Comparison of ENCODE assay signal across 8 cellular contexts in genomic region chr2:9984217-9984739, GRCh38. TPM values are rescaled to one million over a fixed set of nuclear protein-coding genes. Genes with fewer than 3 reads are reported as not detected.
A peak's percentile ranks its signal among the peaks of the same experiment; 100 is the strongest.
DNase-seq lines count a peak whose midpoint lies in the region; ATAC-seq and TF ChIP-seq lines count a peak whose summit lies in the region.

No MANE protein-coding gene starts in this region.

- no peak for TF ChIP-seq EP300 in upper lobe of left lung (IDR thresholded peaks at IDR 0.05)

- DNase-seq in NCI-H1436 (lab: John Stamatoyannopoulos, UW) (peak; percentile 16), NCI-H1436 treated with DMSO at 0.1 percent for 48 hours (lab: John Stamatoyannopoulos, UW) (no peak), HT-29 (ENCODE audit: low spot score) (peak; percentile 64), RKO (ENCODE audit: low spot score) (peak; percentile 42), dorsolateral prefrontal cortex (no peak), lung (ENCODE audit: low spot score) (no peak), upper lobe of left lung (no peak)

- H3K36me3 ChIP-seq in lung (ENCODE audit: control insufficient read depth in 2 of 2, insufficient read depth in 2 of 2, low read length in 2 of 2): peaks cover 0 to 7% of the 10 kb centered on the region in 2 donors
- H3K36me3 ChIP-seq in upper lobe of left lung: no peaks in the 10 kb centered on the region

- TF ChIP-seq CTCF in dorsolateral prefrontal cortex (IDR thresholded peaks at IDR 0.05 in 54 of 56, conservative IDR thresholded peaks at IDR 0.05 in 2 of 56; ENCODE audit: low read depth in 1 of 56, partially characterized antibody in 56 of 56) (peak; percentile 63 to 94 (median 86)), lung (IDR thresholded peaks at IDR 0.05; ENCODE audit: control extremely low read depth, extremely low read depth) (peak; percentile 73), upper lobe of left lung (IDR thresholded peaks at IDR 0.05) (peak; percentile 64 to 83 (median 73))

- H3K9me3 ChIP-seq in lung (ENCODE audit: control insufficient read depth in 2 of 2, insufficient read depth in 1 of 2, low read length in 1 of 2) (no peaks in the 10 kb centered on the region), upper lobe of left lung (no peaks in the 10 kb centered on the region)

- H3K27me3 ChIP-seq in dorsolateral prefrontal cortex (no peaks in the 10 kb centered on the region), lung (ENCODE audit: control insufficient read depth, insufficient read depth) (no peaks in the 10 kb centered on the region), upper lobe of left lung (no peaks in the 10 kb centered on the region)

- H3K4me3 ChIP-seq in dorsolateral prefrontal cortex (no peak overlapping the region), lung (no peak overlapping the region), upper lobe of left lung (no peak overlapping the region)

- 29 to 49% methylated on average over 7 of the region's 7 CpGs for WGBS in lung, 2 donors
- 21 to 23% methylated on average over 7 of the region's 7 CpGs for WGBS in upper lobe of left lung, 2 donors

- intact Hi-C loops in dorsolateral prefrontal cortex (cut with DNase I): loop anchor here (1.0 to 5.0 kb wide), 2 partner anchors 63 to 64 kb away; no protein-coding TSS in a partner anchor

- no peak for TF ChIP-seq POLR2A in upper lobe of left lung (IDR thresholded peaks at IDR 0.05)

- ATAC-seq in lung (ENCODE audit: insufficient read depth, low FRiP score) (peak; percentile 79), upper lobe of left lung (ENCODE audit: low FRiP score in 2 of 2) (peak; percentile 74 to 86), HG03457 (IDR thresholded peaks at IDR 0.05; ENCODE audit: unreplicated experiment) (no peak)

- H3K27ac ChIP-seq in dorsolateral prefrontal cortex: peak overlapping the region in 1 of 59 donors; percentile 54
- no peak overlapping the region for H3K27ac ChIP-seq in lung (ENCODE audit: low read depth in 1 of 2, low read length in 1 of 2)
- peak overlapping the region in 2 of 4 donors; percentile 46 to 52 for H3K27ac ChIP-seq in upper lobe of left lung

- H3K4me1 ChIP-seq in lung (ENCODE audit: control insufficient read depth in 2 of 2, insufficient read depth in 2 of 2, low read length in 2 of 2) (peaks cover 0 to 9% of the 10 kb centered on the region in 2 donors), upper lobe of left lung (peaks cover 10 to 20% (median 13%) of the 10 kb centered on the region in 4 donors)

RNA-seq across cellular contexts. Expression of gene GRHL1, which starts 32.8 kb away (rescaled TPM):
- 5.5 and 8.7 TPM in 2 replicates for total RNA-seq in HT-29 (2014; rRNA removed; shearing (Covaris generic))
- total RNA-seq in dorsolateral prefrontal cortex: 10 to 100 TPM in 8 of 120 experiments, 1 to 10 TPM in 112; 1.6 to 10.9 (median 6.4) TPM
- 10 to 100 TPM in 1 of 2 donors, 1 to 10 TPM in 1; 5.4 to 13.6 TPM for total RNA-seq in lung
- polyA plus RNA-seq in lung: 1 to 10 TPM; 1.8 to 5.9 TPM
- 10 to 100 TPM in 3 of 6 donors, 1 to 10 TPM in 3; 4.3 to 18.0 (median 10.1) TPM for total RNA-seq in upper lobe of left lung

RNA-seq across cellular contexts. Expression of gene KLF11, which starts 59.1 kb away (rescaled TPM):
- 8.5 and 13.8 TPM in 2 replicates for total RNA-seq in HT-29 (2014; rRNA removed; shearing (Covaris generic))
- total RNA-seq in dorsolateral prefrontal cortex (10 to 100 TPM in 18 of 120 experiments, 1 to 10 TPM in 102; 3.6 to 15.6 (median 7.4) TPM), lung (10 to 100 TPM; 20.3 to 21.8 TPM), upper lobe of left lung (10 to 100 TPM; 14.3 to 38.7 (median 23.4) TPM)
- polyA plus RNA-seq in lung: 10 to 100 TPM in 1 of 2 donors, 1 to 10 TPM in 1; 7.4 to 14.4 TPM

Comparison
In these comparisons a context has a peak if more than half of its experiments do, and no peak if none do; other contexts are left out.
1. DNase-seq: peak in NCI-H1436 (single experiment), HT-29 (single experiment) and RKO (single experiment); none in NCI-H1436 treated with DMSO at 0.1 percent for 48 hours (single experiment), dorsolateral prefrontal cortex (0 of 10), lung (single experiment) and upper lobe of left lung (0 of 2).
2. Peak in every context shown above with its lines, with median percentiles within 50 percentile points of each other: CTCF ChIP-seq.